ENCODE assay signal across 1 cellular context in the genomic region with DNA sequence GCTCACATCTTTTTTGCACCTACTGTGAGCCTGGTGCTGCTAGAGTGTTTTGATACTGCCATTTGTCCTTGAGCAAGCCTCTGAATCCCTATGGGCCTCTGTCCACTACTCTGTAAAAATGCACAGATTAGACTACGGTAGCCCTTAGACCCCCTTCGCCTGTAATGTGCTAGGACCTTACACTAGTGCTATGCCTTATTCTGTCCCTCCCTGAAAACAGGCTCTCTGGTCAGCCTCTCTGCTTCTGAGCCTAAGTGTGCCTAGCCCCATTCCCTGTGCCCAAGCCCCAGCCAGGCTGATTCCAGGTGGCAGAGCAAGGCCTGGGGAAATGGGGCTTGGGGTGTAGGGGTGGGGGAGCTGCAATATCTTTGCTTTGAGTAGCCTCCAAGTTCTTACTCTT.
TF ChIP-seq lines count a peak whose summit lies in the region.

No MANE protein-coding gene starts in this region.

TF ChIP-seq in K562, 482 proteins besides CTCF, POLR2A, EP300 and RAD21:
- no peak for TF ChIP-seq POLR2AphosphoS5 (IDR thresholded peaks at IDR 0.05; ENCODE audit: control insufficient read depth, insufficient read depth, low read depth, low read length)
